Comparison of ENCODE assay signal across 15 cellular contexts in the genomic region with DNA sequence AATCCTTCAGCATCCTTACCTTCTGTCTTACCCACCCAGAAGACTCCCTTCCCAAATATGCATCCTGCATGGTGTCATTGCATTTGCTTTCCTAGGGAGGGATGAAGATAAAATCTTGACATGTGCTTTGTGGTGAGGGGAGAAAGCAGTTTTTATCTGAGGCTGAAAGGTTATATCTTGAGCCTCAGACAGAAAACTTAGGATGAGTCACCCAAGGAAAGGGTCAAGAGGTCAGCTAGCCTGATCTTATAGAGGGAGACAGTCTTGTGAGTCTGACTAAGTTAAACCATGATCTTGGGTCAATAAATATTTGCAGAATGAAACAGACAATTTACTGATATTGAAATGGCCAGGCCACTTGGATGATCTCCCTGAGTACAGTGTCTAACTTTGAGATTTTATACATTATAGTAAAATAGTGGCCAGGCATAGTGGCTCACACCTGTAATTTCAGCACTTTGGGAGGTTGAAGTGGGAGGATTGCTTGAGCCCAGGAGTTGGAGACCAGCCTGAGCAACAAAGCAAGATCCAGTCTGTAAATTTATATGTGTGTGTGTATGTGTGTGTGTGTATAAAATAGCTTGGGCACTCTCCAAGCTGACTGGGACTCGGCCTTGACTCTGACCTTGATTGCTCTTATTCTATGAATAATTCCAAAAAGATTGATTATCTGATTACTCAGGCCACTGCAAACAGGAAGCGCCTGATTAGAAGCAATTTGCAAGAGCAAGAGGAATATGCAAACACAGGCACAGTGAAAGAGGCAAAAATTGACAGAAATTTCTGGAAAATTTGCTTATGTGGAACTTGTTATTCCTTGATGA. TPM values are rescaled to one million over a fixed set of nuclear protein-coding genes. Genes with fewer than 3 reads are reported as not detected.
A peak's percentile ranks its signal among the peaks of the same experiment; 100 is the strongest.
DNase-seq lines count a peak whose midpoint lies in the region; ATAC-seq and TF ChIP-seq lines count a peak whose summit lies in the region.
"Had no signal": no experiment of that assay in that cellular context is flagged by ENCODE, and none has a peak within 500 bp of the region (broad histone marks: within the 10 kb centered on the region; RNA-seq: fewer than 3 reads in every experiment).

No MANE protein-coding gene starts in this region.

- TF ChIP-seq CTCF in MCF 10A (IDR thresholded peaks at IDR 0.05; ENCODE audit: unreplicated experiment) (no peak), breast epithelium (IDR thresholded peaks at IDR 0.05) (no peak)

- no peaks in the 10 kb centered on the region for H3K4me1 ChIP-seq in breast epithelium

- POLR2A ChIA-PET in MCF 10A (lab: Yijun Ruan, JAX): interaction anchor here (0.5 to 0.6 kb wide), 2 partner anchors 85 to 403 kb away, joined by 3 to 4 read pairs; partner anchors contain the start of gene TMSB4X

- no peak overlapping the region for H3K27ac ChIP-seq in breast epithelium
- H3K27ac ChIP-seq: RWPE1 had no signal

- peaks cover 0 to 5% of the 10 kb centered on the region in 2 donors for H3K27me3 ChIP-seq in breast epithelium

- TF ChIP-seq POLR2A in breast epithelium (IDR thresholded peaks at IDR 0.05): no peak

- DNase-seq in MCF 10A (ENCODE audit: unreplicated experiment) (peak; percentile 16), breast epithelium (ENCODE audit: low spot score in 2 of 2) (no peak), T-helper 17 cell (no peak), glomerular visceral epithelial cell (ENCODE audit: extremely low spot score) (peak; percentile 27), left cardiac atrium (no peak)
- no peak for DNase-seq in activated CD4-positive, alpha-beta T cell treated with anti-CD3 and anti-CD28 coated beads for 4 hours
- DNase-seq: activated CD4-positive, alpha-beta T cell treated with anti-CD3 and anti-CD28 coated beads for 1 hour; kidney; NCI-H1930; occipital lobe; stimulated activated CD4-positive, alpha-beta T cell treated with anti-CD3 and anti-CD28 coated beads, Interleukin-4, amount 100 ng/mL, for 4 hours had no signal

- H3K27ac Mint-ChIP-seq in MCF 10A (ENCODE audit: low read depth, unreplicated experiment) (no peak overlapping the region), T-helper 17 cell (peak overlapping the region; percentile 61)
- H3K27ac Mint-ChIP-seq: activated naive CD8-positive, alpha-beta T cell had no signal

- H3K4me3 Mint-ChIP-seq in MCF 10A (ENCODE audit: unreplicated experiment) (no peak overlapping the region), T-helper 17 cell (no peak overlapping the region)
- H3K4me3 Mint-ChIP-seq: activated naive CD8-positive, alpha-beta T cell had no signal

- H3K4me3 ChIP-seq in breast epithelium: no peak overlapping the region

- peaks cover 8 to 11% of the 10 kb centered on the region in 2 donors for H3K9me3 ChIP-seq in breast epithelium
- no peaks in the 10 kb centered on the region for H3K9me3 ChIP-seq in T-helper 17 cell (ENCODE audit: control insufficient read depth, low read length, poor library complexity, severe bottlenecking)

- H3K4me1 Mint-ChIP-seq in MCF 10A (ENCODE audit: insufficient read depth, unreplicated experiment) (no peaks in the 10 kb centered on the region), T-helper 17 cell (peaks cover 13% of the 10 kb centered on the region)

- CTCF ChIA-PET in MCF 10A (lab: Yijun Ruan, JAX): no interaction called here

- BruUV-seq in MCF 10A (replicated peaks; lab: Mats Ljungman, UMichigan): no TSS peak

- no peaks in the 10 kb centered on the region for H3K36me3 Mint-ChIP-seq in MCF 10A (ENCODE audit: insufficient read depth, unreplicated experiment)
- H3K36me3 Mint-ChIP-seq in T-helper 17 cell (ENCODE audit: low read depth): no peaks in the 10 kb centered on the region

- H3K36me3 ChIP-seq in breast epithelium: no peaks in the 10 kb centered on the region

- peaks cover 17% of the 10 kb centered on the region for H3K9me3 Mint-ChIP-seq in MCF 10A (ENCODE audit: unreplicated experiment)

- intact Hi-C loops in MCF 10A (cut with micrococcal nuclease) (no loop called here), breast epithelium (cut with DNase I; ENCODE audit: low total_unique reads) (no loop called here), left cardiac atrium (cut with DNase I) (no loop called here)

- H3K27me3 Mint-ChIP-seq in MCF 10A (ENCODE audit: insufficient read depth, unreplicated experiment): no peaks in the 10 kb centered on the region
- no peaks in the 10 kb centered on the region for H3K27me3 Mint-ChIP-seq in T-helper 17 cell
- H3K27me3 Mint-ChIP-seq: activated naive CD8-positive, alpha-beta T cell had no signal

- no peak for ATAC-seq in T-helper 17 cell
- no peak for ATAC-seq in HG03139 (IDR thresholded peaks at IDR 0.05; ENCODE audit: unreplicated experiment)
- no peak for ATAC-seq in GM21360 (IDR thresholded peaks at IDR 0.05; ENCODE audit: unreplicated experiment)
- no peak for ATAC-seq in left cardiac atrium

RNA-seq across cellular contexts. Expression of gene FAM9C, which starts 15.5 kb away (rescaled TPM):
- total RNA-seq in MCF 10A (2022) (not detected in 2 replicates), breast epithelium (not detected), T-helper 17 cell (not detected), left cardiac atrium (not detected)
- total RNA-seq: kidney had no signal

Comparison
In these comparisons a context has a peak if more than half of its experiments do, and no peak if none do; other contexts are left out.
1. DNase-seq: peak in MCF 10A (single experiment) and glomerular visceral epithelial cell (single experiment); none in breast epithelium (0 of 2), T-helper 17 cell (0 of 3), activated CD4-positive, alpha-beta T cell treated with anti-CD3 and anti-CD28 coated beads for 4 hours (0 of 2) and left cardiac atrium (single experiment).